In genomic region chr9:64774813-64775793, GRCh38 we compare ENCODE assay signal across 8 cellular contexts.
DNase-seq lines count a peak whose midpoint lies in the region; ATAC-seq, FAIRE-seq and TF ChIP-seq lines count a peak whose summit lies in the region.
"Not testable (repeated sequence)": the region's sequence is repeated elsewhere in the genome, so short reads cannot be mapped to it uniquely, and the experiment has no call there.

No MANE protein-coding gene starts in this region.

- not testable (repeated sequence) for FAIRE-seq in GM12878 (lab: Jason Lieb, UNC)

- in situ Hi-C loops in GM12878 (cut with MboI), result not testable (repeated sequence)

- H3K27me3 ChIP-seq in DND-41 (ENCODE audit: insufficient read depth, low read length, poor library complexity); GM12878 (replicated peaks in 1 of 2; ENCODE audit: control insufficient read depth in 2 of 2, insufficient read depth in 2 of 2, low read length in 1 of 2); psoas muscle (ENCODE audit: insufficient read depth in 3 of 3, low read length in 2 of 3); tibial artery: not testable (repeated sequence)

- H3K4me2 ChIP-seq in DND-41 (ENCODE audit: insufficient read depth, low read length); GM12878 (ENCODE audit: control insufficient read depth, insufficient read depth): not testable (repeated sequence)

- not testable (repeated sequence) for H4K20me1 ChIP-seq in DND-41 (ENCODE audit: insufficient read depth, low read length); GM12878 (ENCODE audit: control insufficient read depth, insufficient read depth)

- not testable (repeated sequence) for H3K4me1 Mint-ChIP-seq in memory B cell

- H3K9me3 ChIP-seq in DND-41 (ENCODE audit: insufficient read depth, low read length, severe bottlenecking); GM12878 (replicated peaks; ENCODE audit: control insufficient read depth, insufficient read depth, low read length); psoas muscle; tibial artery: not testable (repeated sequence)

- not testable (repeated sequence) for ATAC-seq in DND-41 (ENCODE audit: insufficient read depth, low read depth); memory B cell (ENCODE audit: low read depth); psoas muscle
- ATAC-seq in GM12878, result peak; percentile 50

- not testable (repeated sequence) for H3K4me3 ChIP-seq in DND-41 (ENCODE audit: low read depth in 1 of 2, low read length in 2 of 2); GM12878; psoas muscle
- peak overlapping the region; percentile 48 for H3K4me3 ChIP-seq in tibial artery

- DNase-seq in DND-41 (peak; percentile 3), NAMALWA (ENCODE audit: low spot score) (peak; percentile 4), glomerular visceral epithelial cell (ENCODE audit: extremely low spot score) (peak; percentile 33), psoas muscle (peak; percentile 0 to 48), tibial artery (peak in 1 of 2 donors; percentile 48)
- peak; percentile 0 for DNase-seq in activated CD4-positive, alpha-beta T cell treated with anti-CD3 and anti-CD28 coated beads, Interleukin-2, amount 50 U/mL, for 1 hour
- not testable (repeated sequence) for DNase-seq in GM12878 (ENCODE audit: low read depth, low spot score); memory B cell (ENCODE audit: low spot score in 2 of 2)

- not testable (repeated sequence) for TF ChIP-seq RAD21 in GM12878 (IDR thresholded peaks at IDR 0.05; ENCODE audit: insufficient read depth, low read depth, low read length)

- H3K36me3 Mint-ChIP-seq in memory B cell, result not testable (repeated sequence)

- CTCF ChIA-PET in GM12878 (lab: Yijun Ruan, JAX), result not testable (repeated sequence)

- not testable (repeated sequence) for H3K4me1 ChIP-seq in DND-41 (ENCODE audit: insufficient read depth, low read length); GM12878 (ENCODE audit: control insufficient read depth, insufficient read depth, low read length); psoas muscle
- H3K4me1 ChIP-seq in tibial artery, result peaks cover 0 to 21% (median 3%) of the 10 kb centered on the region in 4 donors

- intact Hi-C loops in GM12878 (cut with micrococcal nuclease; ENCODE audit: unreplicated experiment); psoas muscle (cut with DNase I); tibial artery (cut with DNase I; ENCODE audit: low total_unique reads): not testable (repeated sequence)

- not testable (repeated sequence) for H3K9me3 Mint-ChIP-seq in memory B cell

- not testable (repeated sequence) for TF ChIP-seq POLR2A in GM12878 (IDR thresholded peaks at IDR 0.05; ENCODE audit: low read depth, low read length)

- H3K79me2 ChIP-seq in DND-41 (ENCODE audit: insufficient read depth, low read length); GM12878 (ENCODE audit: control insufficient read depth, insufficient read depth, low read length): not testable (repeated sequence)

- H3K27ac Mint-ChIP-seq in memory B cell, result not testable (repeated sequence)

- SMC1A ChIA-PET in GM12878 (lab: Charles Lee; ENCODE audit: uncharacterized antibody, unreplicated experiment), result not testable (repeated sequence)

- H2AFZ ChIP-seq in DND-41 (ENCODE audit: low read depth, low read length); GM12878 (ENCODE audit: control insufficient read depth, low read depth, low read length): not testable (repeated sequence)

- H3K27me3 Mint-ChIP-seq in memory B cell, result not testable (repeated sequence)

- TF ChIP-seq EP300 in GM12878 (IDR thresholded peaks at IDR 0.05; ENCODE audit: borderline replicate concordance in 1 of 2, control insufficient read depth in 1 of 2, low read depth in 2 of 2, low read length in 2 of 2), result not testable (repeated sequence)

- RAD21 ChIA-PET in GM12878 (lab: Charles Lee; ENCODE audit: unreplicated experiment), result not testable (repeated sequence)

- H3K27ac ChIP-seq in DND-41 (ENCODE audit: low read length); GM12878 (ENCODE audit: control insufficient read depth, insufficient read depth); psoas muscle; tibial artery: not testable (repeated sequence)

- not testable (repeated sequence) for TF ChIP-seq CTCF in DND-41 (IDR thresholded peaks at IDR 0.05; ENCODE audit: borderline replicate concordance, extremely low read depth, low read length, poor library complexity, severe bottlenecking); GM12878 (IDR thresholded peaks at IDR 0.05 in 2 of 3, conservative IDR thresholded peaks at IDR 0.05 in 1 of 3; ENCODE audit: control insufficient read depth in 2 of 3, extremely low read depth in 1 of 3, insufficient read depth in 1 of 3, low read depth in 3 of 3, low read length in 3 of 3); psoas muscle (IDR thresholded peaks at IDR 0.05); tibial artery (IDR thresholded peaks at IDR 0.05)

- POLR2A ChIA-PET in GM12878 (lab: Charles Lee), result not testable (repeated sequence)

- 19% methylated on average over 25 of the region's 72 CpGs for WGBS in GM12878 (ENCODE audit: insufficient coverage, insufficient replicate concordance, low lambda C conversion rate, missing lambda C conversion rate)
- WGBS in psoas muscle, 3 donors, result 3 to 6% (median 3%) methylated on average over 29 to 69 of the region's 72 CpGs

- not testable (repeated sequence) for H3K36me3 ChIP-seq in DND-41 (ENCODE audit: insufficient read depth, low read length); GM12878 (ENCODE audit: control insufficient read depth in 2 of 2, insufficient read depth in 2 of 2, low read length in 1 of 2); psoas muscle (ENCODE audit: insufficient read depth in 1 of 2, low read depth in 1 of 2); tibial artery

- H3K4me3 Mint-ChIP-seq in memory B cell, result peak overlapping the region; percentile 27

- not testable (repeated sequence) for BruUV-seq in GM12878 (replicated peaks; lab: Mats Ljungman, UMichigan)

- not testable (repeated sequence) for H3K9ac ChIP-seq in DND-41 (ENCODE audit: low read depth, low read length); GM12878 (ENCODE audit: control insufficient read depth, insufficient read depth, low read length)

TF ChIP-seq in GM12878, 131 proteins besides CTCF, POLR2A, EP300 and RAD21:
- peak; percentile 57 for TF ChIP-seq SUZ12 (IDR thresholded peaks at IDR 0.05; ENCODE audit: unreplicated experiment)
